ENCODE assay signal across 20 cellular contexts in the genomic region with DNA sequence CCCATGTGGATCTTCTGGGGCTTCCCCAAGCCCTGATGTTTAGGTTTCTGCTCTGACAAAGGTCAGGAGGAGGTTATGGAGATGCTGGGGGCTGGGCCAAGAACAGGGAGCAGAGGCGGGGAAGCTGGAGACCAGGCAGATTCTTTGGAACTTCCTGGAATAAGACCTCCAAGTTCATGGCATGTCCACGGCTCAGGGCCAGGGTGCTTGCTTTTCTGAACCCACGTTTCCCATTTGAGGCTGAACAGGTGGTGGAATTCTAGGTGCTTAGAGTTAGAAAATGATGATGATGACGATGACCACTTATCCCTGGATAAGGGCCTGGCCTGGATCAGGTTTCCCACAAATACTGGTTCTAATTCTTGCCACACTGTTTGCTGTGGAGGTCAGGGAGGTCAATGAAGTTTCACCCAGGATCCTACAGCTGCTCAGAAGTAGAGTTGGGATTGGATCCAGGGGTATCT. TPM values are rescaled to one million over a fixed set of nuclear protein-coding genes. Genes with fewer than 3 reads are reported as not detected.
"Had no signal": no experiment of that assay in that cellular context is flagged by ENCODE, and none has a peak within 500 bp of the region (broad histone marks: within the 10 kb centered on the region; RNA-seq: fewer than 3 reads in every experiment).

No MANE protein-coding gene starts in this region.

- H3K27me3 ChIP-seq: ascending aorta, breast epithelium, dorsolateral prefrontal cortex, gastroesophageal sphincter, heart right ventricle, tibial nerve had no signal

- H3K4me3 ChIP-seq: ascending aorta, breast epithelium, dorsolateral prefrontal cortex, gastroesophageal sphincter, heart right ventricle, tibial nerve had no signal

- H3K4me1 Mint-ChIP-seq: activated CD4-positive, alpha-beta T cell treated with anti-CD3 and anti-CD28 coated beads, Interleukin-2, amount 10 ng/mL, durations not matched to agents 7 days and 5 days; stimulated activated effector memory CD8-positive, alpha-beta T cell treated with anti-CD3 and anti-CD28 coated beads, Interleukin-12 subunit alpha, Interleukin-12 subunit beta, amount 100 ng/mL, for 72 hours had no signal

- H3K27ac Mint-ChIP-seq: activated B cell treated with CpG ODN at 0.5 μM for 24 hours; activated CD4-positive, alpha-beta T cell treated with anti-CD3 and anti-CD28 coated beads, Interleukin-2, amount 10 ng/mL, durations not matched to agents 7 days and 5 days; activated naive CD4-positive, alpha-beta T cell treated with anti-CD3 and anti-CD28 coated beads for 36 hours; activated T-helper 1 cell treated with anti-CD3 and anti-CD28 coated beads, Interleukin-12 subunit alpha, Interleukin-12 subunit beta, Interleukin-2, Interleukin-4 antibody, amounts not matched to agents 30 ng/mL and 10 ng/mL and 1 ng/mL, durations not matched to agents 14 hours and 24 hours and 36 hours; natural killer cell treated with Interleukin-12 subunit alpha and Interleukin-12 subunit beta and Interleukin-15 and Interleukin-18, amount 100 ng/mL, for 72 hours; stimulated activated effector memory CD8-positive, alpha-beta T cell treated with anti-CD3 and anti-CD28 coated beads, Interleukin-12 subunit alpha, Interleukin-12 subunit beta, amount 100 ng/mL, for 72 hours; T-helper 2 cell treated with Interferon-gamma antibody and Interleukin-4, amounts not matched to agents 5 μg/mL and 100 μg/mL, for 36 hours had no signal

- H3K36me3 ChIP-seq: ascending aorta, breast epithelium, gastroesophageal sphincter, heart right ventricle, tibial nerve had no signal

- DNase-seq: activated B cell treated with CpG ODN at 0.5 μM for 24 hours; activated CD4-positive, alpha-beta T cell treated with anti-CD3 and anti-CD28 coated beads, Interleukin-2, amount 10 ng/mL, durations not matched to agents 7 days and 5 days; activated CD8-positive, alpha-beta memory T cell treated with anti-CD3 and anti-CD28 coated beads for 24 hours; activated naive CD4-positive, alpha-beta T cell treated with anti-CD3 and anti-CD28 coated beads for 36 hours; dorsolateral prefrontal cortex; heart right ventricle; kidney; left ventricle myocardium superior; mesenchymal stem cell; stimulated activated CD4-positive, alpha-beta T cell treated with anti-CD3 and anti-CD28 coated beads, Interleukin-12 subunit alpha, Interleukin-12 subunit beta, amount 100 ng/mL, for 4 hours; stimulated activated CD4-positive, alpha-beta T cell treated with anti-CD3 and anti-CD28 coated beads, Interleukin-2, amount 100 ng/mL, for 24 hours had no signal

- H3K36me3 Mint-ChIP-seq: stimulated activated effector memory CD8-positive, alpha-beta T cell treated with anti-CD3 and anti-CD28 coated beads, Interleukin-12 subunit alpha, Interleukin-12 subunit beta, amount 100 ng/mL, for 72 hours had no signal

- ATAC-seq: gastroesophageal sphincter; natural killer cell treated with Interleukin-12 subunit alpha and Interleukin-12 subunit beta and Interleukin-15 and Interleukin-18, amount 100 ng/mL, for 72 hours; sciatic nerve; stimulated activated effector memory CD8-positive, alpha-beta T cell treated with anti-CD3 and anti-CD28 coated beads, Interleukin-12 subunit alpha, Interleukin-12 subunit beta, amount 100 ng/mL, for 72 hours had no signal

- H3K4me1 ChIP-seq: breast epithelium had no signal

- H3K9me3 ChIP-seq: ascending aorta, breast epithelium, gastroesophageal sphincter, heart right ventricle, tibial nerve had no signal

- H3K27ac ChIP-seq: ascending aorta, breast epithelium, dorsolateral prefrontal cortex, gastroesophageal sphincter, tibial nerve had no signal

- H3K4me3 Mint-ChIP-seq: activated B cell treated with CpG ODN at 0.5 μM for 24 hours; activated CD4-positive, alpha-beta T cell treated with anti-CD3 and anti-CD28 coated beads, Interleukin-2, amount 10 ng/mL, durations not matched to agents 7 days and 5 days; activated naive CD4-positive, alpha-beta T cell treated with anti-CD3 and anti-CD28 coated beads for 36 hours; activated T-helper 1 cell treated with anti-CD3 and anti-CD28 coated beads, Interleukin-12 subunit alpha, Interleukin-12 subunit beta, Interleukin-2, Interleukin-4 antibody, amounts not matched to agents 30 ng/mL and 10 ng/mL and 1 ng/mL, durations not matched to agents 14 hours and 24 hours and 36 hours; natural killer cell treated with Interleukin-12 subunit alpha and Interleukin-12 subunit beta and Interleukin-15 and Interleukin-18, amount 100 ng/mL, for 72 hours; stimulated activated effector memory CD8-positive, alpha-beta T cell treated with anti-CD3 and anti-CD28 coated beads, Interleukin-12 subunit alpha, Interleukin-12 subunit beta, amount 100 ng/mL, for 72 hours; T-helper 2 cell treated with Interferon-gamma antibody and Interleukin-4, amounts not matched to agents 5 μg/mL and 100 μg/mL, for 36 hours had no signal

- H3K9me3 Mint-ChIP-seq: activated B cell treated with CpG ODN at 0.5 μM for 24 hours; activated CD4-positive, alpha-beta T cell treated with anti-CD3 and anti-CD28 coated beads, Interleukin-2, amount 10 ng/mL, durations not matched to agents 7 days and 5 days; activated naive CD4-positive, alpha-beta T cell treated with anti-CD3 and anti-CD28 coated beads for 36 hours; natural killer cell treated with Interleukin-12 subunit alpha and Interleukin-12 subunit beta and Interleukin-15 and Interleukin-18, amount 100 ng/mL, for 72 hours; stimulated activated effector memory CD8-positive, alpha-beta T cell treated with anti-CD3 and anti-CD28 coated beads, Interleukin-12 subunit alpha, Interleukin-12 subunit beta, amount 100 ng/mL, for 72 hours had no signal

RNA-seq across cellular contexts. Expression of a gene that starts 30.0 kb away (rescaled TPM):
- total RNA-seq: activated naive CD4-positive, alpha-beta T cell treated with anti-CD3 and anti-CD28 coated beads for 36 hours; activated T-helper 1 cell treated with anti-CD3 and anti-CD28 coated beads, Interleukin-12 subunit alpha, Interleukin-12 subunit beta, Interleukin-2, Interleukin-4 antibody, amounts not matched to agents 30 ng/mL and 10 ng/mL and 1 ng/mL, durations not matched to agents 14 hours and 24 hours and 36 hours had no signal
